Comparison of ENCODE assay signal across 11 cellular contexts in genomic region chr17:77546772-77547201, GRCh38.
DNase-seq lines count a peak whose midpoint lies in the region; ATAC-seq and TF ChIP-seq lines count a peak whose summit lies in the region.
"Had no signal": no experiment of that assay in that cellular context is flagged by ENCODE, and none has a peak within 500 bp of the region (broad histone marks: within the 10 kb centered on the region; RNA-seq: fewer than 3 reads in every experiment).

No MANE protein-coding gene starts in this region.

- H3K4me3 Mint-ChIP-seq in mesothelial cell of epicardium = peak overlapping the region; percentile 61

- peak overlapping the region; percentile 66 for H3K27ac Mint-ChIP-seq in mesothelial cell of epicardium

- ATAC-seq in GM21515 (IDR thresholded peaks at IDR 0.05; ENCODE audit: unreplicated experiment) = no peak

- no peaks in the 10 kb centered on the region for H3K36me3 ChIP-seq in A673 (ENCODE audit: insufficient read depth, low read length, poor library complexity, severe bottlenecking)

- no peaks in the 10 kb centered on the region for H3K9me3 ChIP-seq in A673 (ENCODE audit: low read depth, low read length, poor library complexity, severe bottlenecking)

- H3K4me1 Mint-ChIP-seq in mesothelial cell of epicardium = peaks cover 32% of the 10 kb centered on the region

- H3K27ac ChIP-seq in A673 (ENCODE audit: low read depth, low read length, poor library complexity, severe bottlenecking) = peak overlapping the region; percentile 71
- peak overlapping the region in 21 of 59 donors; percentile 7 to 67 (median 36) for H3K27ac ChIP-seq in dorsolateral prefrontal cortex

- intact Hi-C loops in A673 (cut with micrococcal nuclease; ENCODE audit: unreplicated experiment) (no loop called here), dorsolateral prefrontal cortex (cut with DNase I) (loop anchor here (10.0 kb wide), 2 partner anchors 278 to 338 kb away; no protein-coding TSS in a partner anchor)

- peak overlapping the region; percentile 38 for H3K4me3 ChIP-seq in A673 (ENCODE audit: low read depth, low read length, poor library complexity, severe bottlenecking)
- peak overlapping the region in 47 of 59 donors; percentile 2 to 56 (median 34) for H3K4me3 ChIP-seq in dorsolateral prefrontal cortex

- TF ChIP-seq CTCF in A673 (conservative IDR thresholded peaks at IDR 0.05; ENCODE audit: low read depth, low read length) (no peak), dorsolateral prefrontal cortex (IDR thresholded peaks at IDR 0.05 in 54 of 56, conservative IDR thresholded peaks at IDR 0.05 in 2 of 56; ENCODE audit: low read depth in 1 of 56, partially characterized antibody in 56 of 56) (no peak), mesothelial cell of epicardium (IDR thresholded peaks at IDR 0.05; ENCODE audit: unreplicated experiment) (no peak)

- BruUV-seq in A673 (replicated peaks; lab: Mats Ljungman, UMichigan) = no TSS peak

- peaks cover 17% of the 10 kb centered on the region for H3K27me3 Mint-ChIP-seq in mesothelial cell of epicardium (ENCODE audit: low read depth)

- DNase-seq in A673 (ENCODE audit: low spot score) = peak; percentile 91
- DNase-seq in NCI-H1436 (lab: John Stamatoyannopoulos, UW) = peak; percentile 92
- DNase-seq in dorsolateral prefrontal cortex = no peak
- no peak for DNase-seq in mesothelial cell of epicardium (ENCODE audit: low spot score in 2 of 2, unreplicated experiment in 2 of 2)
- no peak for DNase-seq in NCI-H2196 treated with DMSO at 0.1 percent for 48 hours (lab: John Stamatoyannopoulos, UW; ENCODE audit: unreplicated experiment)
- DNase-seq in NCI-H446 treated with DMSO at 0.1 percent for 48 hours (lab: John Stamatoyannopoulos, UW) = no peak
- DNase-seq in NOMO-1 treated with dmso at 0.1 percent for 144 hours (lab: John Stamatoyannopoulos, UW; ENCODE audit: unreplicated experiment) = no peak
- DNase-seq: OCI-M1; stimulated activated CD4-positive, alpha-beta T cell treated with anti-CD3 and anti-CD28 coated beads, Interleukin-4, amount 100 ng/mL, for 24 hours; T-helper 9 cell had no signal

- H3K27me3 ChIP-seq in A673 (replicated peaks; ENCODE audit: insufficient read depth, low read depth, low read length, poor library complexity) = no peaks in the 10 kb centered on the region
- H3K27me3 ChIP-seq in dorsolateral prefrontal cortex = no peaks in the 10 kb centered on the region

- CTCF ChIA-PET in A673 (lab: Charles Lee) = no interaction called here

- POLR2A ChIA-PET in A673 (lab: Charles Lee; ENCODE audit: low non-redundant PET) = interaction anchor here (0.6 kb wide), 1 partner anchor 12 kb away, joined by 10 read pairs; no protein-coding TSS in a partner anchor

- peaks cover 25% of the 10 kb centered on the region for H3K4me1 ChIP-seq in A673 (ENCODE audit: insufficient read depth, low read length, poor library complexity, severe bottlenecking)

- no peaks in the 10 kb centered on the region for H3K36me3 Mint-ChIP-seq in mesothelial cell of epicardium

- H3K9me3 Mint-ChIP-seq in mesothelial cell of epicardium = no peaks in the 10 kb centered on the region

Comparison
In these comparisons a context has a peak if more than half of its experiments do, and no peak if none do; other contexts are left out.
1. DNase-seq: peak in A673 (single experiment) and NCI-H1436 (single experiment); none in dorsolateral prefrontal cortex (0 of 10), mesothelial cell of epicardium (0 of 2), NCI-H2196 treated with DMSO at 0.1 percent for 48 hours (single experiment), NCI-H446 treated with DMSO at 0.1 percent for 48 hours (single experiment) and NOMO-1 treated with dmso at 0.1 percent for 144 hours (single experiment).